1 cellular context compared by ENCODE assay signal in genomic region chr2:208375452-208376068, GRCh38.
TF ChIP-seq lines count a peak whose summit lies in the region.

No MANE protein-coding gene starts in this region.

TF ChIP-seq in GM12878, 131 proteins besides CTCF, POLR2A, EP300 and RAD21:
- TF ChIP-seq ZNF217 (IDR thresholded peaks at IDR 0.05) (no peak), WRNIP1 (IDR thresholded peaks at IDR 0.05; ENCODE audit: borderline replicate concordance, low read depth, low read length) (no peak), MYB (IDR thresholded peaks at IDR 0.05; ENCODE audit: borderline replicate concordance, low read depth, low read length) (no peak), BCL3 (IDR thresholded peaks at IDR 0.05; ENCODE audit: borderline replicate concordance, insufficient read depth, low read depth, low read length, poor library complexity, severe bottlenecking) (no peak)
